1 cellular context compared by ENCODE assay signal in the genomic region with DNA sequence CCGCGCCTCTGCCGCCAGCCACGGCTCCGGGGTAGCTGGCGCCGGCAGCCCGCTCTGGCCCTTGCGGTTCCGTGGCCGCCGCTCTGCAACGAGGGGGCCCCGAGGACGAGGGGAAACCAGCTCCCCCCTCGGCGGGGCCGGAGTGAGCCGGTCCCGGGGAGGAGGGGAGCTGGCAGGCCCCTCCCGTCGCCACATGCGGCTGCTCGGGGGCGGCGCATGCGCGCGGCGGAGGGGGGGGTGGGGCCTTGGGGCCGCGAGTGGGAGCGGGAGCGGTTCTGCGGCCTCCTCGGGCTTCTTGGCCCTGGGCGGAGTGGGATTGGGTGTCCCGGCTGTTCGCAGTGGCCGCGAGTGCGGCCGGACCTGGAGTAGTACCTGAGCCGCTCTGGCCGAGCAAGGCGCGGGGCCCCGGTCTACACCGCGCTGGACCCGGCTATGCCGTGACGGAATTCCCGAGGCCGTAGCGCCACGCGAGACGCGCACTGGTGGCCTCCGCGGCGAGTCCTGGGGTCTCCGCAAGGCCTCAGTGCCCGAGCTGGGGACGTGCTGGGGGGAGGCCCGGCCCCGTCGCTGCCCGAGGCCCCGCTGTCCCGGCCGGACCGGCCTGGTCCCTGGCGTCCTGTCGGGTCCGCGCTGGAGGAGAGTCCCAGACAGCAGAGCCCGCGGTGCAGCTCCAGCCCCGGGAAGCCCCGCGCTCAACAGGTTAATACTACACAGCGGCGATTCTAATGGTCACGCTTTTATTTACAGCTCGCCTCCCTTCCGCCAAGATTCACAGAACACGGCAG.
TF ChIP-seq lines count a peak whose summit lies in the region.

No MANE protein-coding gene starts in this region.

TF ChIP-seq in HEK293, 187 proteins besides CTCF, POLR2A, EP300 and RAD21 (continued from another document and continues in another):
- TF ChIP-seq, protein P1, sequence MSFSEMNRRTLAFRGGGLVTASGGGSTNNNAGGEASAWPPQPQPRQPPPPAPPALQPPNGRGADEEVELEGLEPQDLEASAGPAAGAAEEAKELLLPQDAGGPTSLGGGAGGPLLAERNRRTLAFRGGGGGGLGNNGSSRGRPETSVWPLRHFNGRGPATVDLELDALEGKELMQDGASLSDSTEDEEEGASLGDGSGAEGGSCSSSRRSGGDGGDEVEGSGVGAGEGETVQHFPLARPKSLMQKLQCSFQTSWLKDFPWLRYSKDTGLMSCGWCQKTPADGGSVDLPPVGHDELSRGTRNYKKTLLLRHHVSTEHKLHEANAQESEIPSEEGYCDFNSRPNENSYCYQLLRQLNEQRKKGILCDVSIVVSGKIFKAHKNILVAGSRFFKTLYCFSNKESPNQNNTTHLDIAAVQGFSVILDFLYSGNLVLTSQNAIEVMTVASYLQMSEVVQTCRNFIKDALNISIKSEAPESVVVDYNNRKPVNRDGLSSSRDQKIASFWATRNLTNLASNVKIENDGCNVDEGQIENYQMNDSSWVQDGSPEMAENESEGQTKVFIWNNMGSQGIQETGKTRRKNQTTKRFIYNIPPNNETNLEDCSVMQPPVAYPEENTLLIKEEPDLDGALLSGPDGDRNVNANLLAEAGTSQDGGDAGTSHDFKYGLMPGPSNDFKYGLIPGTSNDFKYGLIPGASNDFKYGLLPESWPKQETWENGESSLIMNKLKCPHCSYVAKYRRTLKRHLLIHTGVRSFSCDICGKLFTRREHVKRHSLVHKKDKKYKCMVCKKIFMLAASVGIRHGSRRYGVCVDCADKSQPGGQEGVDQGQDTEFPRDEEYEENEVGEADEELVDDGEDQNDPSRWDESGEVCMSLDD (tag by site-specific recombination; IDR thresholded peaks at IDR 0.05) = no peak; the same call in 1 of the 2 replicates
- TF ChIP-seq ZIC2 (tag by site-specific recombination; IDR thresholded peaks at IDR 0.05) = no peak
- TF ChIP-seq, protein P2, sequence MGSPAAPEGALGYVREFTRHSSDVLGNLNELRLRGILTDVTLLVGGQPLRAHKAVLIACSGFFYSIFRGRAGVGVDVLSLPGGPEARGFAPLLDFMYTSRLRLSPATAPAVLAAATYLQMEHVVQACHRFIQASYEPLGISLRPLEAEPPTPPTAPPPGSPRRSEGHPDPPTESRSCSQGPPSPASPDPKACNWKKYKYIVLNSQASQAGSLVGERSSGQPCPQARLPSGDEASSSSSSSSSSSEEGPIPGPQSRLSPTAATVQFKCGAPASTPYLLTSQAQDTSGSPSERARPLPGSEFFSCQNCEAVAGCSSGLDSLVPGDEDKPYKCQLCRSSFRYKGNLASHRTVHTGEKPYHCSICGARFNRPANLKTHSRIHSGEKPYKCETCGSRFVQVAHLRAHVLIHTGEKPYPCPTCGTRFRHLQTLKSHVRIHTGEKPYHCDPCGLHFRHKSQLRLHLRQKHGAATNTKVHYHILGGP (tag by site-specific recombination; IDR thresholded peaks at IDR 0.05) = no peak
- no peak for TF ChIP-seq ZNF776 (tag by site-specific recombination; IDR thresholded peaks at IDR 0.05; ENCODE audit: borderline replicate concordance)
- no peak for TF ChIP-seq ZNF266 (tag by site-specific recombination; IDR thresholded peaks at IDR 0.05; ENCODE audit: low read depth)
- peak; percentile 85 for TF ChIP-seq KLF16 (tag by site-specific recombination; IDR thresholded peaks at IDR 0.05)
- no peak for TF ChIP-seq ZNF350 (tag by site-specific recombination; IDR thresholded peaks at IDR 0.05)
- TF ChIP-seq, protein P3, sequence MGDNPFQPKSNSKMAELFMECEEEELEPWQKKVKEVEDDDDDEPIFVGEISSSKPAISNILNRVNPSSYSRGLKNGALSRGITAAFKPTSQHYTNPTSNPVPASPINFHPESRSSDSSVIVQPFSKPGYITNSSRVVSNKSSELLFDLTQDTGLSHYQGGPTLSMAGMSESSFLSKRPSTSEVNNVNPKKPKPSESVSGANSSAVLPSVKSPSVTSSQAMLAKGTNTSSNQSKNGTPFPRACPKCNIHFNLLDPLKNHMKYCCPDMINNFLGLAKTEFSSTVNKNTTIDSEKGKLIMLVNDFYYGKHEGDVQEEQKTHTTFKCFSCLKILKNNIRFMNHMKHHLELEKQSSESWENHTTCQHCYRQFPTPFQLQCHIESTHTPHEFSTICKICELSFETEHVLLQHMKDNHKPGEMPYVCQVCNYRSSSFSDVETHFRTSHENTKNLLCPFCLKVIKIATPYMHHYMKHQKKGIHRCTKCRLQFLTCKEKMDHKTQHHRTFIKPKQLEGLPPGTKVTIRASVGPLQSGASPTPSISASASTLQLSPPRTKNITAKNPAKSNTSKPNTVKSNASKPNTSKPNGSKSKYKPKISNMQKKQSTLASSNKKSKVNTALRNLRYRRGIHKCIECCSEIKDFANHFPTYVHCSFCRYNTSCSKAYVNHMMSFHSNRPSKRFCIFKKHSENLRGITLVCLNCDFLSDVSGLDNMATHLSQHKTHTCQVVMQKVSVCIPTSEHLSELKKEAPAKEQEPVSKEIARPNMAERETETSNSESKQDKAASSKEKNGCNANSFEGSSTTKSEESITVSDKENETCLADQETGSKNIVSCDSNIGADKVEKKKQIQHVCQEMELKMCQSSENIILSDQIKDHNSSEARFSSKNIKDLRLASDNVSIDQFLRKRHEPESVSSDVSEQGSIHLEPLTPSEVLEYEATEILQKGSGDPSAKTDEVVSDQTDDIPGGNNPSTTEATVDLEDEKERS (tag by site-specific recombination; IDR thresholded peaks at IDR 0.05) = no peak
- TF ChIP-seq ZNF335 (tag by site-specific recombination; conservative IDR thresholded peaks at IDR 0.05) = no peak; the same call in none of the 2 replicates
- TF ChIP-seq, protein P4, sequence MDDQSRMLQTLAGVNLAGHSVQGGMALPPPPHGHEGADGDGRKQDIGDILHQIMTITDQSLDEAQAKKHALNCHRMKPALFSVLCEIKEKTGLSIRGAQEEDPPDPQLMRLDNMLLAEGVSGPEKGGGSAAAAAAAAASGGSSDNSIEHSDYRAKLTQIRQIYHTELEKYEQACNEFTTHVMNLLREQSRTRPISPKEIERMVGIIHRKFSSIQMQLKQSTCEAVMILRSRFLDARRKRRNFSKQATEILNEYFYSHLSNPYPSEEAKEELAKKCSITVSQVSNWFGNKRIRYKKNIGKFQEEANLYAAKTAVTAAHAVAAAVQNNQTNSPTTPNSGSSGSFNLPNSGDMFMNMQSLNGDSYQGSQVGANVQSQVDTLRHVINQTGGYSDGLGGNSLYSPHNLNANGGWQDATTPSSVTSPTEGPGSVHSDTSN (CRISPR knock-in tag; IDR thresholded peaks at IDR 0.05) = no peak
- no peak for TF ChIP-seq ZNF654 (tag by site-specific recombination; IDR thresholded peaks at IDR 0.05; ENCODE audit: low read depth)
- no peak for TF ChIP-seq GFI1B (tag by site-specific recombination; IDR thresholded peaks at IDR 0.05)
- TF ChIP-seq ZNF571 (tag by site-specific recombination; IDR thresholded peaks at IDR 0.05) = no peak
- TF ChIP-seq KLF10 (tag by site-specific recombination; IDR thresholded peaks at IDR 0.05) = 0 out of 2 replicates have a peak, but pooled peaks have one; percentile 49
- TF ChIP-seq IKZF3 (tag by site-specific recombination; IDR thresholded peaks at IDR 0.05) = peak; percentile 33; the same call in 1 of the 2 replicates
- TF ChIP-seq ZNF777 (tag by site-specific recombination; IDR thresholded peaks at IDR 0.05; ENCODE audit: borderline replicate concordance) = no peak
- TF ChIP-seq ZNF596 (tag by site-specific recombination; IDR thresholded peaks at IDR 0.05) = no peak
- peak; percentile 75; the same call in 1 of the 2 replicates for TF ChIP-seq SCRT1 (tag by site-specific recombination; IDR thresholded peaks at IDR 0.05; ENCODE audit: borderline replicate concordance)
- TF ChIP-seq, protein P5, sequence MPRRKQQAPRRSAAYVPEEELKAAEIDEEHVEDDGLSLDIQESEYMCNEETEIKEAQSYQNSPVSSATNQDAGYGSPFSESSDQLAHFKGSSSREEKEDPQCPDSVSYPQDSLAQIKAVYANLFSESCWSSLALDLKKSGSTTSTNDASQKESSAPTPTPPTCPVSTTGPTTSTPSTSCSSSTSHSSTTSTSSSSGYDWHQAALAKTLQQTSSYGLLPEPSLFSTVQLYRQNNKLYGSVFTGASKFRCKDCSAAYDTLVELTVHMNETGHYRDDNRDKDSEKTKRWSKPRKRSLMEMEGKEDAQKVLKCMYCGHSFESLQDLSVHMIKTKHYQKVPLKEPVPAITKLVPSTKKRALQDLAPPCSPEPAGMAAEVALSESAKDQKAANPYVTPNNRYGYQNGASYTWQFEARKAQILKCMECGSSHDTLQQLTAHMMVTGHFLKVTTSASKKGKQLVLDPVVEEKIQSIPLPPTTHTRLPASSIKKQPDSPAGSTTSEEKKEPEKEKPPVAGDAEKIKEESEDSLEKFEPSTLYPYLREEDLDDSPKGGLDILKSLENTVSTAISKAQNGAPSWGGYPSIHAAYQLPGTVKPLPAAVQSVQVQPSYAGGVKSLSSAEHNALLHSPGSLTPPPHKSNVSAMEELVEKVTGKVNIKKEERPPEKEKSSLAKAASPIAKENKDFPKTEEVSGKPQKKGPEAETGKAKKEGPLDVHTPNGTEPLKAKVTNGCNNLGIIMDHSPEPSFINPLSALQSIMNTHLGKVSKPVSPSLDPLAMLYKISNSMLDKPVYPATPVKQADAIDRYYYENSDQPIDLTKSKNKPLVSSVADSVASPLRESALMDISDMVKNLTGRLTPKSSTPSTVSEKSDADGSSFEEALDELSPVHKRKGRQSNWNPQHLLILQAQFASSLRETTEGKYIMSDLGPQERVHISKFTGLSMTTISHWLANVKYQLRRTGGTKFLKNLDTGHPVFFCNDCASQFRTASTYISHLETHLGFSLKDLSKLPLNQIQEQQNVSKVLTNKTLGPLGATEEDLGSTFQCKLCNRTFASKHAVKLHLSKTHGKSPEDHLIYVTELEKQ (tag by site-specific recombination; IDR thresholded peaks at IDR 0.05; ENCODE audit: borderline replicate concordance) = no peak
- no peak for TF ChIP-seq ZNF747 (tag by site-specific recombination; IDR thresholded peaks at IDR 0.05)
- peak; percentile 78 for TF ChIP-seq ZSCAN30 (tag by site-specific recombination; IDR thresholded peaks at IDR 0.05)
- TF ChIP-seq ZNF2 (tag by site-specific recombination; IDR thresholded peaks at IDR 0.05) = peak; percentile 39; the same call in 1 of the 2 replicates
- TF ChIP-seq ZNF473 (tag by site-specific recombination; IDR thresholded peaks at IDR 0.05) = no peak
- TF ChIP-seq ZNF157 (tag by site-specific recombination; IDR thresholded peaks at IDR 0.05) = no peak
- TF ChIP-seq ZNF416 (tag by site-specific recombination; IDR thresholded peaks at IDR 0.05) = no peak
- TF ChIP-seq ZNF112 (tag by site-specific recombination; IDR thresholded peaks at IDR 0.05) = no peak
- TF ChIP-seq, protein P6, sequence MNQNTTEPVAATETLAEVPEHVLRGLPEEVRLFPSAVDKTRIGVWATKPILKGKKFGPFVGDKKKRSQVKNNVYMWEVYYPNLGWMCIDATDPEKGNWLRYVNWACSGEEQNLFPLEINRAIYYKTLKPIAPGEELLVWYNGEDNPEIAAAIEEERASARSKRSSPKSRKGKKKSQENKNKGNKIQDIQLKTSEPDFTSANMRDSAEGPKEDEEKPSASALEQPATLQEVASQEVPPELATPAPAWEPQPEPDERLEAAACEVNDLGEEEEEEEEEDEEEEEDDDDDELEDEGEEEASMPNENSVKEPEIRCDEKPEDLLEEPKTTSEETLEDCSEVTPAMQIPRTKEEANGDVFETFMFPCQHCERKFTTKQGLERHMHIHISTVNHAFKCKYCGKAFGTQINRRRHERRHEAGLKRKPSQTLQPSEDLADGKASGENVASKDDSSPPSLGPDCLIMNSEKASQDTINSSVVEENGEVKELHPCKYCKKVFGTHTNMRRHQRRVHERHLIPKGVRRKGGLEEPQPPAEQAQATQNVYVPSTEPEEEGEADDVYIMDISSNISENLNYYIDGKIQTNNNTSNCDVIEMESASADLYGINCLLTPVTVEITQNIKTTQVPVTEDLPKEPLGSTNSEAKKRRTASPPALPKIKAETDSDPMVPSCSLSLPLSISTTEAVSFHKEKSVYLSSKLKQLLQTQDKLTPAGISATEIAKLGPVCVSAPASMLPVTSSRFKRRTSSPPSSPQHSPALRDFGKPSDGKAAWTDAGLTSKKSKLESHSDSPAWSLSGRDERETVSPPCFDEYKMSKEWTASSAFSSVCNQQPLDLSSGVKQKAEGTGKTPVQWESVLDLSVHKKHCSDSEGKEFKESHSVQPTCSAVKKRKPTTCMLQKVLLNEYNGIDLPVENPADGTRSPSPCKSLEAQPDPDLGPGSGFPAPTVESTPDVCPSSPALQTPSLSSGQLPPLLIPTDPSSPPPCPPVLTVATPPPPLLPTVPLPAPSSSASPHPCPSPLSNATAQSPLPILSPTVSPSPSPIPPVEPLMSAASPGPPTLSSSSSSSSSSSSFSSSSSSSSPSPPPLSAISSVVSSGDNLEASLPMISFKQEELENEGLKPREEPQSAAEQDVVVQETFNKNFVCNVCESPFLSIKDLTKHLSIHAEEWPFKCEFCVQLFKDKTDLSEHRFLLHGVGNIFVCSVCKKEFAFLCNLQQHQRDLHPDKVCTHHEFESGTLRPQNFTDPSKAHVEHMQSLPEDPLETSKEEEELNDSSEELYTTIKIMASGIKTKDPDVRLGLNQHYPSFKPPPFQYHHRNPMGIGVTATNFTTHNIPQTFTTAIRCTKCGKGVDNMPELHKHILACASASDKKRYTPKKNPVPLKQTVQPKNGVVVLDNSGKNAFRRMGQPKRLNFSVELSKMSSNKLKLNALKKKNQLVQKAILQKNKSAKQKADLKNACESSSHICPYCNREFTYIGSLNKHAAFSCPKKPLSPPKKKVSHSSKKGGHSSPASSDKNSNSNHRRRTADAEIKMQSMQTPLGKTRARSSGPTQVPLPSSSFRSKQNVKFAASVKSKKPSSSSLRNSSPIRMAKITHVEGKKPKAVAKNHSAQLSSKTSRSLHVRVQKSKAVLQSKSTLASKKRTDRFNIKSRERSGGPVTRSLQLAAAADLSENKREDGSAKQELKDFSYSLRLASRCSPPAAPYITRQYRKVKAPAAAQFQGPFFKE (tag by site-specific recombination; IDR thresholded peaks at IDR 0.05; ENCODE audit: borderline replicate concordance) = no peak; the same call in 1 of the 2 replicates
- TF ChIP-seq ZNF549 (tag by site-specific recombination; IDR thresholded peaks at IDR 0.05) = no peak
- TF ChIP-seq ZNF302 (tag by site-specific recombination; IDR thresholded peaks at IDR 0.05; ENCODE audit: low read depth) = no peak
- peak; percentile 65; the same call in 1 of the 2 replicates for TF ChIP-seq ZNF610 (tag by site-specific recombination; IDR thresholded peaks at IDR 0.05; ENCODE audit: borderline replicate concordance)
- peak; percentile 10; the same call in 1 of the 2 replicates for TF ChIP-seq GLIS1 (tag by site-specific recombination; IDR thresholded peaks at IDR 0.05)
- TF ChIP-seq, protein P7, sequence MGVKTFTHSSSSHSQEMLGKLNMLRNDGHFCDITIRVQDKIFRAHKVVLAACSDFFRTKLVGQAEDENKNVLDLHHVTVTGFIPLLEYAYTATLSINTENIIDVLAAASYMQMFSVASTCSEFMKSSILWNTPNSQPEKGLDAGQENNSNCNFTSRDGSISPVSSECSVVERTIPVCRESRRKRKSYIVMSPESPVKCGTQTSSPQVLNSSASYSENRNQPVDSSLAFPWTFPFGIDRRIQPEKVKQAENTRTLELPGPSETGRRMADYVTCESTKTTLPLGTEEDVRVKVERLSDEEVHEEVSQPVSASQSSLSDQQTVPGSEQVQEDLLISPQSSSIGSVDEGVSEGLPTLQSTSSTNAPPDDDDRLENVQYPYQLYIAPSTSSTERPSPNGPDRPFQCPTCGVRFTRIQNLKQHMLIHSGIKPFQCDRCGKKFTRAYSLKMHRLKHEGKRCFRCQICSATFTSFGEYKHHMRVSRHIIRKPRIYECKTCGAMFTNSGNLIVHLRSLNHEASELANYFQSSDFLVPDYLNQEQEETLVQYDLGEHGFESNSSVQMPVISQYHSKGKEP (tag by site-specific recombination; IDR thresholded peaks at IDR 0.05) = 0 out of 2 replicates have a peak, but pooled peaks have one; percentile 58
- no peak for TF ChIP-seq ZNF175 (tag by site-specific recombination; IDR thresholded peaks at IDR 0.05)
- TF ChIP-seq GLIS2 (tag by site-specific recombination; IDR thresholded peaks at IDR 0.05) = peak; percentile 71
- TF ChIP-seq, protein P8, sequence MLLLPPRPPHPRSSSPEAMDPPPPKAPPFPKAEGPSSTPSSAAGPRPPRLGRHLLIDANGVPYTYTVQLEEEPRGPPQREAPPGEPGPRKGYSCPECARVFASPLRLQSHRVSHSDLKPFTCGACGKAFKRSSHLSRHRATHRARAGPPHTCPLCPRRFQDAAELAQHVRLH (tag by site-specific recombination; IDR thresholded peaks at IDR 0.05) = peak; percentile 19; the same call in 1 of the 2 replicates
